In genomic region chr5:612498-613424, GRCh38 we compare ENCODE assay signal across 8 cellular contexts. TPM values are rescaled to one million over a fixed set of nuclear protein-coding genes. Genes with fewer than 3 reads are reported as not detected.
DNase-seq lines count a peak whose midpoint lies in the region; ATAC-seq and TF ChIP-seq lines count a peak whose summit lies in the region.

No MANE protein-coding gene starts in this region.

- no peak overlapping the region for H2AK5ac ChIP-seq in neuronal stem cell (ENCODE audit: low read depth, low read length)

- H3K4ac ChIP-seq in neuronal stem cell (ENCODE audit: low read length): no peak overlapping the region

- POLR2A ChIA-PET in Caco-2 (lab: Charles Lee): no interaction called here

- TSS peak; percentile 32 for BruUV-seq in Caco-2 (replicated peaks; lab: Mats Ljungman, UMichigan)

- no peaks in the 10 kb centered on the region for H3K27me3 ChIP-seq in Caco-2 (replicated peaks; ENCODE audit: control insufficient read depth, insufficient read depth, low read length)
- peaks cover 0 to 2% (median 0%) of the 10 kb centered on the region in 3 experiments for H3K27me3 ChIP-seq in neuronal stem cell (ENCODE audit: control insufficient read depth in 3 of 3, insufficient read depth in 3 of 3, low read depth in 1 of 3, low read length in 3 of 3)

- H3K4me3 ChIP-seq in Caco-2 (ENCODE audit: low read depth, low read length) (peak overlapping the region; percentile 85), fibroblast of villous mesenchyme (ENCODE audit: low read depth, low read length) (peak overlapping the region; percentile 83), neuronal stem cell (ENCODE audit: low read length in 2 of 2) (peak overlapping the region; percentile 63 to 97)

- peak overlapping the region; percentile 92 for H3K9ac ChIP-seq in neuronal stem cell (ENCODE audit: low read depth, low read length, poor library complexity)

- H3K4me1 Mint-ChIP-seq in Caco-2 (ENCODE audit: low read depth, unreplicated experiment): peaks cover 13% of the 10 kb centered on the region
- H3K4me1 Mint-ChIP-seq in activated CD4-positive, alpha-beta T cell treated with anti-CD3 and anti-CD28 coated beads, Interleukin-2, amount 10 ng/mL, durations not matched to agents 24 days and 14 days: peaks cover 43% of the 10 kb centered on the region

- no peak overlapping the region for H3K27ac ChIP-seq in neuronal stem cell (replicated peaks; ENCODE audit: low read length)

- H3K27me3 Mint-ChIP-seq in Caco-2 (ENCODE audit: insufficient read depth, unreplicated experiment): no peaks in the 10 kb centered on the region
- H3K27me3 Mint-ChIP-seq in activated CD4-positive, alpha-beta T cell treated with anti-CD3 and anti-CD28 coated beads, Interleukin-2, amount 10 ng/mL, durations not matched to agents 24 days and 14 days: peaks cover 2% of the 10 kb centered on the region

- peak; percentile 52 to 55 for DNase-seq in Caco-2
- peak; percentile 64 for DNase-seq in activated CD4-positive, alpha-beta T cell treated with anti-CD3 and anti-CD28 coated beads, Interleukin-2, amount 10 ng/mL, durations not matched to agents 24 days and 14 days
- DNase-seq in fibroblast of villous mesenchyme (ENCODE audit: low read depth): peak; percentile 13
- DNase-seq in neuronal stem cell (ENCODE audit: low spot score): peak; percentile 12
- no peak for DNase-seq in GM19240 (ENCODE audit: insufficient read length, low spot score)
- no peak for DNase-seq in GM13976 (ENCODE audit: low spot score)

- H3K23ac ChIP-seq in neuronal stem cell (ENCODE audit: low read depth, low read length, poor library complexity): peak overlapping the region; percentile 85

- intact Hi-C loops in Caco-2 (cut with micrococcal nuclease; ENCODE audit: unreplicated experiment): loop anchor here (10.0 kb wide), 1 partner anchor 168 kb away; the partner anchor contains the start of gene EXOC3
- intact Hi-C loops in activated CD4-positive, alpha-beta T cell treated with anti-CD3 and anti-CD28 coated beads, Interleukin-2, amount 10 ng/mL, durations not matched to agents 24 days and 14 days (cut with micrococcal nuclease): loop anchor here (2.0 to 5.0 kb wide), 5 partner anchors 80 to 340 kb away; partner anchors contain the start of genes PDCD6 and TPPP

- TF ChIP-seq CTCF in Caco-2 (IDR thresholded peaks at IDR 0.05; ENCODE audit: insufficient read depth in 1 of 2, low read depth in 1 of 2, low read length in 1 of 2, severe bottlenecking in 1 of 2, unreplicated experiment in 1 of 2) (no peak), fibroblast of villous mesenchyme (IDR thresholded peaks at IDR 0.05; ENCODE audit: insufficient read depth, low read depth, low read length) (no peak), GM13976 (IDR thresholded peaks at IDR 0.05; ENCODE audit: borderline replicate concordance, control extremely low read depth, extremely low read depth, insufficient read depth, missing control alignments) (no peak)

- peak overlapping the region; percentile 99 for H2AFZ ChIP-seq in neuronal stem cell (ENCODE audit: low read length)

- no peak overlapping the region for H4K91ac ChIP-seq in neuronal stem cell (ENCODE audit: low read depth, low read length, poor library complexity)

- H2BK15ac ChIP-seq in neuronal stem cell (ENCODE audit: low read length): no peak overlapping the region

- H3K36me3 ChIP-seq in Caco-2 (ENCODE audit: control insufficient read depth, insufficient read depth, low read length) (no peaks in the 10 kb centered on the region), neuronal stem cell (replicated peaks in 1 of 2; ENCODE audit: control insufficient read depth in 2 of 2, insufficient read depth in 2 of 2, low read length in 2 of 2) (peaks cover 3 to 32% of the 10 kb centered on the region in 2 donors)

- H3K4me1 ChIP-seq in Caco-2 (peaks cover 4% of the 10 kb centered on the region; the same call in 1 of the 2 replicates), neuronal stem cell (ENCODE audit: control insufficient read depth in 2 of 2, insufficient read depth in 1 of 2, low read depth in 1 of 2, low read length in 2 of 2) (peaks cover 5 to 11% of the 10 kb centered on the region in 2 donors)

- peaks cover 47% of the 10 kb centered on the region for H3K36me3 Mint-ChIP-seq in Caco-2 (ENCODE audit: insufficient read depth, unreplicated experiment)
- H3K36me3 Mint-ChIP-seq in activated CD4-positive, alpha-beta T cell treated with anti-CD3 and anti-CD28 coated beads, Interleukin-2, amount 10 ng/mL, durations not matched to agents 24 days and 14 days (ENCODE audit: low read depth): peaks cover 23% of the 10 kb centered on the region

- H2BK120ac ChIP-seq in neuronal stem cell (ENCODE audit: low read depth, low read length): no peak overlapping the region

- CTCF ChIA-PET in Caco-2 (lab: Charles Lee): interaction anchor here (1.0 kb wide), 1 partner anchor 166 kb away, joined by 3 read pairs; no protein-coding TSS in a partner anchor

- H3K4me2 ChIP-seq in neuronal stem cell (ENCODE audit: insufficient read depth, low read length, poor library complexity, severe bottlenecking): peak overlapping the region; percentile 69

- ATAC-seq in GM19455 (IDR thresholded peaks at IDR 0.05; ENCODE audit: unreplicated experiment): peak; percentile 35
- peak; percentile 12 for ATAC-seq in HG03520 (IDR thresholded peaks at IDR 0.05; ENCODE audit: unreplicated experiment)

- H3K4me3 Mint-ChIP-seq in Caco-2 (ENCODE audit: unreplicated experiment): peak overlapping the region; percentile 93
- H3K4me3 Mint-ChIP-seq in activated CD4-positive, alpha-beta T cell treated with anti-CD3 and anti-CD28 coated beads, Interleukin-2, amount 10 ng/mL, durations not matched to agents 24 days and 14 days: peak overlapping the region; percentile 87

- in situ Hi-C loops in GM13976 (cut with MboI; ENCODE audit: low sequenced_read_pairs, unreplicated experiment): no loop called here

- peak overlapping the region; percentile 98 for H3K14ac ChIP-seq in neuronal stem cell (ENCODE audit: low read length)

- peaks cover 13% of the 10 kb centered on the region for H3K79me1 ChIP-seq in neuronal stem cell (ENCODE audit: low read depth, low read length)

- whole genome bisulfite sequencing in neuronal stem cell (ENCODE audit: extremely low coverage in 2 of 2, insufficient read length in 2 of 2, insufficient replicate concordance in 1 of 2), 2 donors: no CpG with 5 or more reads among the region's 49 CpGs

- H3K9me3 ChIP-seq in Caco-2 (peaks cover 13% of the 10 kb centered on the region; the same call in 1 of the 2 replicates), neuronal stem cell (replicated peaks in 1 of 2; ENCODE audit: control insufficient read depth in 2 of 2, insufficient read depth in 1 of 2, low read depth in 1 of 2, low read length in 2 of 2) (peaks cover 4 to 9% of the 10 kb centered on the region in 2 donors)

- H3K9me3 Mint-ChIP-seq in Caco-2 (ENCODE audit: unreplicated experiment): peaks cover 33% of the 10 kb centered on the region
- no peaks in the 10 kb centered on the region for H3K9me3 Mint-ChIP-seq in activated CD4-positive, alpha-beta T cell treated with anti-CD3 and anti-CD28 coated beads, Interleukin-2, amount 10 ng/mL, durations not matched to agents 24 days and 14 days

- no peak overlapping the region for H4K8ac ChIP-seq in neuronal stem cell (ENCODE audit: low read depth, low read length)

- no peak overlapping the region for H2BK12ac ChIP-seq in neuronal stem cell (ENCODE audit: low read length)

- peak overlapping the region; percentile 90 for H3K18ac ChIP-seq in neuronal stem cell (ENCODE audit: low read length)

- H3K27ac Mint-ChIP-seq in Caco-2 (ENCODE audit: unreplicated experiment): peak overlapping the region; percentile 90
- peak overlapping the region; percentile 88 for H3K27ac Mint-ChIP-seq in activated CD4-positive, alpha-beta T cell treated with anti-CD3 and anti-CD28 coated beads, Interleukin-2, amount 10 ng/mL, durations not matched to agents 24 days and 14 days

- H2BK5ac ChIP-seq in neuronal stem cell (ENCODE audit: low read length): no peak overlapping the region

RNA-seq across cellular contexts. Expression of gene CEP72, which starts 0.6 kb away (rescaled TPM):
- total RNA-seq in Caco-2 (2022): 36.6 and 38.7 TPM in 2 replicates
- 33.2 and 36.0 TPM in 2 replicates for total RNA-seq in activated CD4-positive, alpha-beta T cell treated with anti-CD3 and anti-CD28 coated beads, Interleukin-2, amount 10 ng/mL, durations not matched to agents 24 days and 14 days
- 3.2 and 5.2 TPM in 2 replicates for total RNA-seq in fibroblast of villous mesenchyme
- polyA plus RNA-seq in neuronal stem cell (2013, experiment 1 of 2): 6.8 TPM
- polyA plus RNA-seq in neuronal stem cell (2013, experiment 2 of 2): 6.1 TPM

Comparison
In these comparisons a context has a peak if more than half of its experiments do, and no peak if none do; other contexts are left out.
1. DNase-seq: peak in Caco-2 (2 of 2), activated CD4-positive, alpha-beta T cell treated with anti-CD3 and anti-CD28 coated beads, Interleukin-2, amount 10 ng/mL, durations not matched to agents 24 days and 14 days (single experiment), fibroblast of villous mesenchyme (single experiment) and neuronal stem cell (single experiment); none in GM19240 (single experiment) and GM13976 (single experiment).
2. Peak in every context shown above with its lines, with median percentiles within 50 percentile points of each other: H3K4me3 ChIP-seq.